In the genomic region with DNA sequence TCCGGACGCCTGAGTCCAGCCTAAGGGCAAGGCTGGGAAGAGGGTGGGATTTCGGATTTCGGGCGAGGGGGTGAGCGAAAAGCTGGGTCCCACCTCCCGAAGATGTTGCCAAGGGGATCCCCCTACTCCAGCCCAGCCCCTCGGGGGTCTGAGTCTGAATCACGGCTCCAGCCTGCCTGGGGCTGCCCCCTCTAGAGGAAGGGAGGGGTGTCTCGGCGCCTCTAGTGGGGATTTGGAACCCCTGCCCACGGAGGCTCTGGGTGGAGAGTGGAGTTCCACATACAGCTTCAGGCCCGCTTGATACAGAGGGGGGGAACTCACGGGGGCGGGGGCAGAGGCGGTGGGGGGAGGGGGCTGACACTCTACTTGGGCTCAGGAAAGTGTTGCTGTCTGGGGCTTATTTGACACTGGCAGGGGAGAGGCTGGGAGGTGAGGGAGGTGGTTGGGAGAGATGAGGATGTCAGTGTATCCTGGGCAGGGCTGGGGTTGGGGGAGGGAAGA, we compare ENCODE assay signal across 9 cellular contexts. TPM values are rescaled to one million over a fixed set of nuclear protein-coding genes. Genes with fewer than 3 reads are reported as not detected.
DNase-seq lines count a peak whose midpoint lies in the region; ATAC-seq and TF ChIP-seq lines count a peak whose summit lies in the region.
"Had no signal": no experiment of that assay in that cellular context is flagged by ENCODE, and none has a peak within 500 bp of the region (broad histone marks: within the 10 kb centered on the region; RNA-seq: fewer than 3 reads in every experiment).

No MANE protein-coding gene starts in this region.

- H3K9me3 Mint-ChIP-seq in osteocyte (ENCODE audit: unreplicated experiment), result no peaks in the 10 kb centered on the region

- H3K27ac ChIP-seq in C4-2B (peak overlapping the region; percentile 58), SJSA1 (peak overlapping the region; percentile 83), cardiac muscle cell (no peak overlapping the region)

- H3K4me1 ChIP-seq in SJSA1 (replicated peaks), result peaks cover 25% of the 10 kb centered on the region
- H3K4me1 ChIP-seq in cardiac muscle cell (ENCODE audit: low read depth), result peaks cover 11% of the 10 kb centered on the region

- H3K27me3 ChIP-seq in SJSA1 (replicated peaks) (0 out of 2 replicates have a peak, but pooled peaks cover 3% of the 10 kb centered on the region), cardiac muscle cell (no peaks in the 10 kb centered on the region)

- peak overlapping the region; percentile 85 for H3K4me3 ChIP-seq in SJSA1
- peak overlapping the region; percentile 94 for H3K4me3 ChIP-seq in cardiac muscle cell

- peaks cover 54% of the 10 kb centered on the region for H3K4me1 Mint-ChIP-seq in osteocyte (ENCODE audit: unreplicated experiment)

- H3K27me3 Mint-ChIP-seq in osteocyte (ENCODE audit: unreplicated experiment), result peaks cover 4% of the 10 kb centered on the region

- DNase-seq in SJSA1 (ENCODE audit: low read depth in 1 of 2, low spot score in 2 of 2) (no peak), cardiac muscle cell (ENCODE audit: low read depth in 1 of 2, low spot score in 1 of 2) (peak in 1 of 2 donors; percentile 40), osteocyte (ENCODE audit: extremely low spot score, unreplicated experiment) (no peak), NCI-H345 treated with DMSO at 0.1 percent for 48 hours (lab: John Stamatoyannopoulos, UW; ENCODE audit: unreplicated experiment) (no peak), cerebellar cortex (ENCODE audit: low spot score) (no peak)

- H3K36me3 ChIP-seq in SJSA1 (peaks cover 34% of the 10 kb centered on the region), cardiac muscle cell (no peaks in the 10 kb centered on the region)

- no peaks in the 10 kb centered on the region for H3K36me3 Mint-ChIP-seq in osteocyte (ENCODE audit: unreplicated experiment)

- peak overlapping the region; percentile 85 for H3K27ac Mint-ChIP-seq in osteocyte (ENCODE audit: unreplicated experiment)

- no peak for TF ChIP-seq CTCF in C4-2B (conservative IDR thresholded peaks at IDR 0.05)
- peak; percentile 22 for TF ChIP-seq CTCF in cardiac muscle cell (IDR thresholded peaks at IDR 0.05; ENCODE audit: low read depth, low read length)
- TF ChIP-seq CTCF in osteocyte (IDR thresholded peaks at IDR 0.05), result peak; percentile 20

- H3K9me3 ChIP-seq in SJSA1 (replicated peaks), result no peaks in the 10 kb centered on the region
- H3K9me3 ChIP-seq in cardiac muscle cell (ENCODE audit: low read depth), result no peaks in the 10 kb centered on the region

- ATAC-seq in GM19328 (IDR thresholded peaks at IDR 0.05; ENCODE audit: unreplicated experiment), result no peak
- ATAC-seq in GM19351 (IDR thresholded peaks at IDR 0.05; ENCODE audit: unreplicated experiment), result no peak

- peak overlapping the region; percentile 82 for H3K4me3 Mint-ChIP-seq in osteocyte (ENCODE audit: unreplicated experiment)

RNA-seq across cellular contexts. Expression of a gene that starts 0.7 kb away (rescaled TPM):
- total RNA-seq in SJSA1 (2014; rRNA removed; shearing (Covaris generic)), result 83.9 and 123 TPM in 2 replicates
- 24.8 and 33.2 TPM in 2 replicates for total RNA-seq in cardiac muscle cell
- 8.2 and 10.6 TPM in 2 replicates for polyA plus RNA-seq in cardiac muscle cell
- total RNA-seq in osteocyte, result 122 TPM in 2 replicates
- total RNA-seq: T-helper 2 cell treated with Interferon-gamma antibody and Interleukin-4, amounts not matched to agents 100 ng/mL and 5 ng/mL, for 36 hours had no signal
